Comparison of ENCODE assay signal across 17 cellular contexts in the genomic region with DNA sequence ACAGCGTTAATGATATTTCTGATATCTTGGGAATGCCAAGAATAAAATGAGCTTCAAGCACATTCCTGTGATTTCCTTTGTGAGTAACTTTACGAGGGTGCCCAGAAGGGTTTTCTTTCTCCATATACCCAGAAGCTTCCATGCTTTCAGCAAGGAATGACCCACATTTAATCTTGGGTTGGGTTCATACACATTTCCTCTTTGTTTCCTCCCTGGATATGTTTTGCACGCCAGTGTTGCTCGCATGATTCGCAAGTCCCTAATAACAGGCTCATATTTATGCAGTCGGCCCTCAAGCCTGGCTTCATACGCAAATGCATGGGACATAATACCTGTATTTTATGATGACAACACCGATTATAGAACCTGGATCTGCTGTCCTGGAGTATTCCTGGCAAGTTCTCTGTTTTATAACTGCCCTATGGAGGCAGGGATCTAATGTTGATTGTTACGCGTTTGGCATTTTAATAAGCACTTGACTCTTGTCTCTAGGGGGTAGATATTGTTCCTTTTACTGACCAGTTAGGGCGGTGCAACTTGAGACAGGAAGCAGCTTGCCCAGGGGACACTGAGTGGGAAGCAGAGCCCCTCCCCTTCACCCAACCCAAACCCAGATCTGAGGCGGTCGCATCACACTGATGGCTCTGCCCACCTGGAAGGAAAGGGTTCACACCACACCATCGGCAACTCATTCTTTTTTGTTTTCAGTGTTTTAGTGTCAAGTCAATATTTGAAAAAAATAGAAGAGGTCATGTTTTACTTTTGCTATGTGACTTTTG.
DNase-seq lines count a peak whose midpoint lies in the region; ATAC-seq and TF ChIP-seq lines count a peak whose summit lies in the region.
"Had no signal": no experiment of that assay in that cellular context is flagged by ENCODE, and none has a peak within 500 bp of the region (broad histone marks: within the 10 kb centered on the region; RNA-seq: fewer than 3 reads in every experiment).

No MANE protein-coding gene starts in this region.

- H3K4me3 Mint-ChIP-seq in activated CD8-positive, alpha-beta T cell treated with anti-CD3 and anti-CD28 coated beads, Interleukin-2, amount 10 ng/mL, durations not matched to agents 7 days and 5 days = no peak overlapping the region
- H3K4me3 Mint-ChIP-seq: activated CD8-positive, alpha-beta T cell treated with anti-CD3 and anti-CD28 coated beads for 36 hours had no signal

- no peak overlapping the region for H3K4me2 ChIP-seq in OCI-LY7 (ENCODE audit: low read length)

- no peaks in the 10 kb centered on the region for H3K79me2 ChIP-seq in OCI-LY7 (ENCODE audit: insufficient read depth, low read depth, low read length)
- H3K79me2 ChIP-seq: parathyroid adenoma had no signal

- POLR2A ChIA-PET in OCI-LY7 (lab: Charles Lee) = no interaction called here
- POLR2A ChIA-PET in activated CD8-positive, alpha-beta T cell treated with anti-CD3 and anti-CD28 coated beads, Interleukin-2, amount 10 ng/mL, durations not matched to agents 7 days and 5 days (lab: Charles Lee) = no interaction called here

- H3K36me3 ChIP-seq in OCI-LY7 (ENCODE audit: insufficient read depth, low read length) = no peaks in the 10 kb centered on the region

- ATAC-seq in activated CD8-positive, alpha-beta T cell treated with anti-CD3 and anti-CD28 coated beads, Interleukin-2, amount 10 ng/mL, durations not matched to agents 7 days and 5 days = no peak
- ATAC-seq: activated CD8-positive, alpha-beta T cell treated with anti-CD3 and anti-CD28 coated beads for 36 hours; HepG2; left lobe of liver; SK-N-SH treated with all-trans-retinoic acid at 6 μM for 48 hours had no signal

- no peaks in the 10 kb centered on the region for H3K4me1 Mint-ChIP-seq in activated CD8-positive, alpha-beta T cell treated with anti-CD3 and anti-CD28 coated beads, Interleukin-2, amount 10 ng/mL, durations not matched to agents 7 days and 5 days (ENCODE audit: low read depth)

- DNase-seq in DMS79 treated with DMSO at 0.1 percent for 48 hours (lab: John Stamatoyannopoulos, UW) (peak; percentile 96), NCI-H1436 (lab: John Stamatoyannopoulos, UW) (peak; percentile 81), NCI-H510A treated with DMSO at 0.1 percent for 48 hours (lab: John Stamatoyannopoulos, UW) (peak; percentile 95), NCI-H2227 (lab: John Stamatoyannopoulos, UW; ENCODE audit: unreplicated experiment) (no peak), OCI-LY7 (ENCODE audit: low spot score) (no peak), EL (no peak)
- no peak for DNase-seq in activated CD8-positive, alpha-beta T cell treated with anti-CD3 and anti-CD28 coated beads, Interleukin-2, amount 10 ng/mL, durations not matched to agents 7 days and 5 days
- DNase-seq: activated CD8-positive, alpha-beta T cell treated with anti-CD3 and anti-CD28 coated beads for 36 hours; stimulated activated naive CD4-positive, alpha-beta T cell had no signal

- H4K20me1 ChIP-seq in OCI-LY7 (ENCODE audit: insufficient read depth, low read length) = no peaks in the 10 kb centered on the region

- no peak overlapping the region for H2AFZ ChIP-seq in OCI-LY7 (ENCODE audit: low read length)
- H2AFZ ChIP-seq: parathyroid adenoma had no signal

- peaks cover 6% of the 10 kb centered on the region for H3K9me3 Mint-ChIP-seq in activated CD8-positive, alpha-beta T cell treated with anti-CD3 and anti-CD28 coated beads, Interleukin-2, amount 10 ng/mL, durations not matched to agents 7 days and 5 days (ENCODE audit: insufficient read depth)

- H3K27ac Mint-ChIP-seq in activated CD8-positive, alpha-beta T cell treated with anti-CD3 and anti-CD28 coated beads, Interleukin-2, amount 10 ng/mL, durations not matched to agents 7 days and 5 days = no peak overlapping the region
- H3K27ac Mint-ChIP-seq: activated CD8-positive, alpha-beta T cell treated with anti-CD3 and anti-CD28 coated beads for 36 hours had no signal

- H3K27ac ChIP-seq in OCI-LY7 (ENCODE audit: low read depth, low read length, poor library complexity, severe bottlenecking) = no peak overlapping the region
- H3K27ac ChIP-seq: coronary artery, epithelial cell of prostate, parathyroid adenoma, skin epidermis had no signal

- no TSS peak for BruUV-seq in OCI-LY7 (replicated peaks; lab: Mats Ljungman, UMichigan)

- H3K4me3 ChIP-seq in iPS-11a (ENCODE audit: low read depth, low read length) = peak overlapping the region; percentile 13
- H3K4me3 ChIP-seq in OCI-LY7 (ENCODE audit: low read depth, low read length, poor library complexity, severe bottlenecking) = no peak overlapping the region
- H3K4me3 ChIP-seq: coronary artery, skin epidermis had no signal

- H3K9me2 ChIP-seq in OCI-LY7 (ENCODE audit: insufficient read depth, low read length) = no peaks in the 10 kb centered on the region

- no peaks in the 10 kb centered on the region for H3K36me3 Mint-ChIP-seq in activated CD8-positive, alpha-beta T cell treated with anti-CD3 and anti-CD28 coated beads, Interleukin-2, amount 10 ng/mL, durations not matched to agents 7 days and 5 days (ENCODE audit: low read depth)

- no peaks in the 10 kb centered on the region for H3K4me1 ChIP-seq in OCI-LY7 (ENCODE audit: insufficient read depth, low read length, poor library complexity, severe bottlenecking)
- H3K4me1 ChIP-seq: parathyroid adenoma had no signal

- intact Hi-C loops in OCI-LY7 (cut with micrococcal nuclease; ENCODE audit: unreplicated experiment) = no loop called here

- no peaks in the 10 kb centered on the region for H3K9me3 ChIP-seq in OCI-LY7 (ENCODE audit: low read length)

- no peak for TF ChIP-seq CTCF in OCI-LY7 (conservative IDR thresholded peaks at IDR 0.05; ENCODE audit: low read length)

- H3K27me3 Mint-ChIP-seq in activated CD8-positive, alpha-beta T cell treated with anti-CD3 and anti-CD28 coated beads, Interleukin-2, amount 10 ng/mL, durations not matched to agents 7 days and 5 days (ENCODE audit: low read depth) = peaks cover 9% of the 10 kb centered on the region

- CTCF ChIA-PET in OCI-LY7 (lab: Charles Lee; ENCODE audit: unreplicated experiment) = no interaction called here
- CTCF ChIA-PET in activated CD8-positive, alpha-beta T cell treated with anti-CD3 and anti-CD28 coated beads, Interleukin-2, amount 10 ng/mL, durations not matched to agents 7 days and 5 days (lab: Charles Lee) = no interaction called here

Comparison
In these comparisons a context has a peak if more than half of its experiments do, and no peak if none do; other contexts are left out.
1. DNase-seq: peak in DMS79 treated with DMSO at 0.1 percent for 48 hours (single experiment), NCI-H1436 (single experiment) and NCI-H510A treated with DMSO at 0.1 percent for 48 hours (single experiment); none in NCI-H2227 (single experiment), OCI-LY7 (single experiment), activated CD8-positive, alpha-beta T cell treated with anti-CD3 and anti-CD28 coated beads, Interleukin-2, amount 10 ng/mL, durations not matched to agents 7 days and 5 days (single experiment) and EL (single experiment).